Comparison of ENCODE assay signal across 20 cellular contexts in genomic region chr11:112288021-112288420, GRCh38. TPM values are rescaled to one million over a fixed set of nuclear protein-coding genes. Genes with fewer than 3 reads are reported as not detected.
DNase-seq lines count a peak whose midpoint lies in the region; ATAC-seq, FAIRE-seq and TF ChIP-seq lines count a peak whose summit lies in the region.
"Had no signal": no experiment of that assay in that cellular context is flagged by ENCODE, and none has a peak within 500 bp of the region (broad histone marks: within the 10 kb centered on the region; RNA-seq: fewer than 3 reads in every experiment).

No MANE protein-coding gene starts in this region.

- no peak for ATAC-seq in activated naive CD8-positive, alpha-beta T cell treated with anti-CD3 and anti-CD28 coated beads, Interleukin-2, amount 50 U/mL, for 24 hours
- ATAC-seq in Right ventricle myocardium inferior: no peak
- ATAC-seq: K562 had no signal

- peaks cover 6% of the 10 kb centered on the region for H3K36me3 Mint-ChIP-seq in activated naive CD8-positive, alpha-beta T cell
- H3K36me3 Mint-ChIP-seq in activated naive CD8-positive, alpha-beta T cell treated with anti-CD3 and anti-CD28 coated beads, Interleukin-2, amount 50 U/mL, for 24 hours (ENCODE audit: low read depth): peaks cover 2% of the 10 kb centered on the region
- H3K36me3 Mint-ChIP-seq in nephron progenitor cell (ENCODE audit: low read depth) (no peaks in the 10 kb centered on the region), type B pancreatic cell (no peaks in the 10 kb centered on the region)

- no peaks in the 10 kb centered on the region for H3K9me3 Mint-ChIP-seq in activated naive CD8-positive, alpha-beta T cell (ENCODE audit: low read depth)
- H3K9me3 Mint-ChIP-seq in activated naive CD8-positive, alpha-beta T cell treated with anti-CD3 and anti-CD28 coated beads, Interleukin-2, amount 50 U/mL, for 24 hours: no peaks in the 10 kb centered on the region
- H3K9me3 Mint-ChIP-seq in nephron progenitor cell (peaks cover 6% of the 10 kb centered on the region), type B pancreatic cell (peaks cover 4% of the 10 kb centered on the region)

- H3K27ac Mint-ChIP-seq in activated naive CD8-positive, alpha-beta T cell: no peak overlapping the region
- no peak overlapping the region for H3K27ac Mint-ChIP-seq in activated naive CD8-positive, alpha-beta T cell treated with anti-CD3 and anti-CD28 coated beads, Interleukin-2, amount 50 U/mL, for 24 hours
- H3K27ac Mint-ChIP-seq in nephron progenitor cell: no peak overlapping the region
- H3K27ac Mint-ChIP-seq in type B pancreatic cell: no peak overlapping the region

- no peak for TF ChIP-seq CTCF in nephron progenitor cell (IDR thresholded peaks at IDR 0.05)
- no peak for TF ChIP-seq CTCF in type B pancreatic cell (conservative IDR thresholded peaks at IDR 0.05)

- H3K27me3 Mint-ChIP-seq in activated naive CD8-positive, alpha-beta T cell: peaks cover 2% of the 10 kb centered on the region
- no peaks in the 10 kb centered on the region for H3K27me3 Mint-ChIP-seq in activated naive CD8-positive, alpha-beta T cell treated with anti-CD3 and anti-CD28 coated beads, Interleukin-2, amount 50 U/mL, for 24 hours
- H3K27me3 Mint-ChIP-seq in nephron progenitor cell (ENCODE audit: low read depth, poor library complexity) (peaks cover 33% of the 10 kb centered on the region), type B pancreatic cell (peaks cover 34% of the 10 kb centered on the region)

- peak overlapping the region; percentile 45 for H3K4me3 Mint-ChIP-seq in activated naive CD8-positive, alpha-beta T cell
- no peak overlapping the region for H3K4me3 Mint-ChIP-seq in activated naive CD8-positive, alpha-beta T cell treated with anti-CD3 and anti-CD28 coated beads, Interleukin-2, amount 50 U/mL, for 24 hours
- peak overlapping the region; percentile 53 for H3K4me3 Mint-ChIP-seq in nephron progenitor cell
- H3K4me3 Mint-ChIP-seq in type B pancreatic cell: peak overlapping the region; percentile 63

- no peak for FAIRE-seq in GM19239 (lab: Jason Lieb, UNC)
- FAIRE-seq: GM12891, H1, K562, RCC 7860 had no signal

- intact Hi-C loops in Right ventricle myocardium inferior (cut with DNase I): no loop called here

- H3K4me1 Mint-ChIP-seq in activated naive CD8-positive, alpha-beta T cell (ENCODE audit: low read depth): peaks cover 21% of the 10 kb centered on the region
- peaks cover 14% of the 10 kb centered on the region for H3K4me1 Mint-ChIP-seq in activated naive CD8-positive, alpha-beta T cell treated with anti-CD3 and anti-CD28 coated beads, Interleukin-2, amount 50 U/mL, for 24 hours
- H3K4me1 Mint-ChIP-seq in nephron progenitor cell (peaks cover 26% of the 10 kb centered on the region), type B pancreatic cell (ENCODE audit: unreplicated experiment) (peaks cover 7% of the 10 kb centered on the region)

- DNase-seq in activated naive CD8-positive, alpha-beta T cell treated with anti-CD3 and anti-CD28 coated beads, Interleukin-2, amount 50 U/mL, for 24 hours: no peak
- DNase-seq in inferior parietal cortex (ENCODE audit: extremely low spot score): peak; percentile 40
- DNase-seq in nephron progenitor cell: no peak
- DNase-seq in type B pancreatic cell (ENCODE audit: extremely low spot score, unreplicated experiment): no peak
- no peak for DNase-seq in Right ventricle myocardium inferior (ENCODE audit: missing footprints)
- no peak for DNase-seq in GM19239 (ENCODE audit: insufficient read length, low spot score)
- DNase-seq in GF-D8 (lab: John Stamatoyannopoulos, UW): no peak
- DNase-seq: Caco-2, EL, NCI-H1105 treated with DMSO at 0.1 percent for 48 hours, NCI-H1694, NCI-H774, Right ventricle myocardium superior had no signal

RNA-seq across cellular contexts. Expression of gene PLET1, which starts 27.4 kb away (rescaled TPM):
- not detected in 2 replicates for total RNA-seq in type B pancreatic cell (ENCODE audit: low replicate concordance)
- total RNA-seq in Right ventricle myocardium inferior: not detected
- total RNA-seq: Caco-2, H1, K562, NCI-H460, OCI-LY7, Right ventricle myocardium superior had no signal
